Comparison of ENCODE assay signal across 11 cellular contexts in the genomic region with DNA sequence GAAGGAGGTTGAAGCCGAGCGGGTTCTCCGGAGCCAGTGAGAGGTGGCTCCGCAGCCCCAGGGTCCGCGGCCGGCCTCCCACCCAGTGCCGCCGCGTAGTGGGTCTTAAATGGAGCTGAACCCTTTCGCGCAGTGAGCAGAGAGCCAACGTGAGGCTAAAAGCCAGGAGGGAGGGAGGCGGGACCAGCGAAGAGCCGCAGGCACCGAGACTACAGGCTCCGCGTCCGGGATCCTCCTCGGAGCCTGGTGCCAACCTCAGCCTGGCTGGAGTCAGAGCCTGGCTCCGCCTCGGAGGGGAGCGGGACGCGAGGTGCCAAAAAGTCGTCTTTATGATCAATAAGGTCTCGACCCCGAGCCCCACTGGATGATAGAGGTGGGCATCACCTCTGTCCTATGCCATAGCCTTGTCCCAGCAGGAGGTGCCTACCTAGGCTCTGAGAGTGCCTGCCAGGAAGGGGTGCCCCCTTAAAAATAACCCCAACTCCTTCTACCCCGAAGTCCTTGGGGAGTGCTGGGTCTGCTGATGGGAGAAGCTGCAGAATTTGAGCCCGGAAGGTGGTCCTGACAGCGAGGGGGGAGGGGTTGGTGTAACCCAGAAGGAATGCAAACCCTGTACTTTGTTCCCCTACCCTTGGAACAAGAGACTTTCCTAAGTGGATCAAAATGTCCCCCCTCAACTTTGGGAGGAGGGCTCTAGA. TPM values are rescaled to one million over a fixed set of nuclear protein-coding genes. Genes with fewer than 3 reads are reported as not detected.
DNase-seq lines count a peak whose midpoint lies in the region; ATAC-seq and TF ChIP-seq lines count a peak whose summit lies in the region.
"Had no signal": no experiment of that assay in that cellular context is flagged by ENCODE, and none has a peak within 500 bp of the region (broad histone marks: within the 10 kb centered on the region; RNA-seq: fewer than 3 reads in every experiment).

No MANE protein-coding gene starts in this region.

- H3K9me3 ChIP-seq in RWPE2 (ENCODE audit: severe bottlenecking) = no peaks in the 10 kb centered on the region
- peaks cover 2% of the 10 kb centered on the region for H3K9me3 ChIP-seq in iPS-18c (ENCODE audit: control insufficient read depth, insufficient read depth, low read length)
- H3K9me3 ChIP-seq in vagina = no peaks in the 10 kb centered on the region
- H3K9me3 ChIP-seq: BLaER1 treated with 17β-estradiol and CSF1 and Interleukin-3, amounts not matched to agents 10 nM and 100 nM had no signal

- H3K27ac ChIP-seq in RWPE2 (ENCODE audit: poor library complexity, severe bottlenecking) (no peak overlapping the region), vagina (no peak overlapping the region)
- H3K27ac ChIP-seq: BLaER1 treated with 17β-estradiol and CSF1 and Interleukin-3, amounts not matched to agents 10 nM and 100 nM had no signal

- intact Hi-C loops in vagina (cut with DNase I) = no loop called here

- no peak overlapping the region for H3K4me3 ChIP-seq in RWPE2 (ENCODE audit: severe bottlenecking)
- peak overlapping the region; percentile 35 for H3K4me3 ChIP-seq in iPS-18c (ENCODE audit: insufficient read depth, low read depth, low read length)
- H3K4me3 ChIP-seq in vagina = peak overlapping the region; percentile 8 to 35
- H3K4me3 ChIP-seq: BLaER1 treated with 17β-estradiol and CSF1 and Interleukin-3, amounts not matched to agents 10 nM and 100 nM had no signal

- H3K4me1 ChIP-seq in RWPE2 (ENCODE audit: insufficient read depth, poor library complexity, severe bottlenecking) = no peaks in the 10 kb centered on the region
- H3K4me1 ChIP-seq in vagina = peaks cover 40% of the 10 kb centered on the region

- DNase-seq in stimulated activated CD4-positive, alpha-beta T cell treated with anti-CD3 and anti-CD28 coated beads, Interleukin-15, amount 100 ng/mL, for 24 hours = peak; percentile 3
- no peak for DNase-seq in stimulated activated CD4-positive, alpha-beta T cell treated with anti-CD3 and anti-CD28 coated beads, Interleukin-1b, Interleukin-23, amount 100 ng/mL, for 48 hours
- no peak for DNase-seq in RWPE2 (ENCODE audit: low spot score)
- no peak for DNase-seq in vagina (ENCODE audit: extremely low spot score in 2 of 2)
- no peak for DNase-seq in activated naive CD4-positive, alpha-beta T cell treated with anti-CD3 and anti-CD28 coated beads, Interleukin-2, amount 50 U/mL, for 16 hours
- DNase-seq: activated CD4-positive, alpha-beta T cell treated with anti-CD3 and anti-CD28 coated beads for 36 hours had no signal

- H3K27me3 ChIP-seq in RWPE2 (ENCODE audit: insufficient read depth, poor library complexity, severe bottlenecking) = peaks cover 74% of the 10 kb centered on the region
- peaks cover 14% of the 10 kb centered on the region for H3K27me3 ChIP-seq in vagina

- H3K36me3 ChIP-seq in RWPE2 (ENCODE audit: low read depth) (no peaks in the 10 kb centered on the region), vagina (no peaks in the 10 kb centered on the region)
- H3K36me3 ChIP-seq: BLaER1 treated with 17β-estradiol and CSF1 and Interleukin-3, amounts not matched to agents 10 nM and 100 nM had no signal

- TF ChIP-seq CTCF in RWPE2 (IDR thresholded peaks at IDR 0.05; ENCODE audit: poor library complexity, severe bottlenecking) = no peak
- no peak for TF ChIP-seq CTCF in vagina (IDR thresholded peaks at IDR 0.05)

- TF ChIP-seq POLR2A in vagina (IDR thresholded peaks at IDR 0.05) = no peak

- peak; percentile 28; the same call in 1 of the 3 replicates for ATAC-seq in RWPE2 (ENCODE audit: low read depth)
- no peak for ATAC-seq in GM18858 (IDR thresholded peaks at IDR 0.05; ENCODE audit: unreplicated experiment)
- ATAC-seq in HG02610 (IDR thresholded peaks at IDR 0.05; ENCODE audit: unreplicated experiment) = no peak

RNA-seq across cellular contexts. Expression of gene IGSF21, which starts 1.6 kb away (rescaled TPM):
- total RNA-seq in vagina = 3.2 TPM
- total RNA-seq: activated CD4-positive, alpha-beta T cell treated with anti-CD3 and anti-CD28 coated beads for 36 hours; progenitor cell of endocrine pancreas had no signal
